26 cellular contexts compared by ENCODE assay signal in genomic region chr4:153005914-153006381, GRCh38.
DNase-seq lines count a peak whose midpoint lies in the region; ATAC-seq and TF ChIP-seq lines count a peak whose summit lies in the region.
"Had no signal": no experiment of that assay in that cellular context is flagged by ENCODE, and none has a peak within 500 bp of the region (broad histone marks: within the 10 kb centered on the region; RNA-seq: fewer than 3 reads in every experiment).

No MANE protein-coding gene starts in this region.

- BruUV-seq in OCI-LY7 (replicated peaks; lab: Mats Ljungman, UMichigan) = no TSS peak

- no peaks in the 10 kb centered on the region for H3K9me3 Mint-ChIP-seq in activated naive CD4-positive, alpha-beta T cell treated with anti-CD3 and anti-CD28 coated beads, Interleukin-2, amount 50 U/mL, for 24 hours
- no peaks in the 10 kb centered on the region for H3K9me3 Mint-ChIP-seq in activated naive CD4-positive, alpha-beta T cell treated with anti-CD3 and anti-CD28 coated beads, Interleukin-2, amount 50 U/mL, for 72 hours
- H3K9me3 Mint-ChIP-seq in mesothelial cell of epicardium = no peaks in the 10 kb centered on the region
- no peaks in the 10 kb centered on the region for H3K9me3 Mint-ChIP-seq in activated T-helper 2 cell treated with anti-CD3 and anti-CD28 coated beads, Interferon-gamma antibody, Interleukin-2, Interleukin-4, amounts not matched to agents 10 μg/mL and 5 μg/mL and 100 μg/mL, durations not matched to agents 14 hours and 24 hours and 36 hours
- H3K9me3 Mint-ChIP-seq: activated naive CD8-positive, alpha-beta T cell treated with anti-CD3 and anti-CD28 coated beads for 36 hours; central memory CD8-positive, alpha-beta T cell; stimulated activated effector memory CD8-positive, alpha-beta T cell treated with anti-CD3 and anti-CD28 coated beads, Interleukin-12 subunit alpha, Interleukin-12 subunit beta, amount 100 ng/mL, for 72 hours had no signal

- no peaks in the 10 kb centered on the region for H3K36me3 Mint-ChIP-seq in activated naive CD4-positive, alpha-beta T cell treated with anti-CD3 and anti-CD28 coated beads, Interleukin-2, amount 50 U/mL, for 24 hours
- H3K36me3 Mint-ChIP-seq in activated naive CD4-positive, alpha-beta T cell treated with anti-CD3 and anti-CD28 coated beads, Interleukin-2, amount 50 U/mL, for 72 hours = no peaks in the 10 kb centered on the region
- no peaks in the 10 kb centered on the region for H3K36me3 Mint-ChIP-seq in mesothelial cell of epicardium
- no peaks in the 10 kb centered on the region for H3K36me3 Mint-ChIP-seq in activated T-helper 2 cell treated with anti-CD3 and anti-CD28 coated beads, Interferon-gamma antibody, Interleukin-2, Interleukin-4, amounts not matched to agents 10 μg/mL and 5 μg/mL and 100 μg/mL, durations not matched to agents 14 hours and 24 hours and 36 hours (ENCODE audit: low read depth)
- H3K36me3 Mint-ChIP-seq: activated naive CD8-positive, alpha-beta T cell treated with anti-CD3 and anti-CD28 coated beads for 36 hours; stimulated activated effector memory CD8-positive, alpha-beta T cell treated with anti-CD3 and anti-CD28 coated beads, Interleukin-12 subunit alpha, Interleukin-12 subunit beta, amount 100 ng/mL, for 72 hours; T-cell had no signal

- H3K27me3 ChIP-seq in WERI-Rb-1 (ENCODE audit: insufficient read depth, low read depth, severe bottlenecking) = no peaks in the 10 kb centered on the region
- H3K27me3 ChIP-seq: ascending aorta had no signal

- H3K9me3 ChIP-seq in WERI-Rb-1 (ENCODE audit: severe bottlenecking) (no peaks in the 10 kb centered on the region), OCI-LY7 (ENCODE audit: low read length) (no peaks in the 10 kb centered on the region)
- H3K9me3 ChIP-seq: ascending aorta had no signal

- H2AFZ ChIP-seq in OCI-LY7 (ENCODE audit: low read length) = no peak overlapping the region
- H2AFZ ChIP-seq: PC-9 had no signal

- H3K4me2 ChIP-seq in OCI-LY7 (ENCODE audit: low read length) = no peak overlapping the region
- H3K4me2 ChIP-seq: PC-9 had no signal

- POLR2A ChIA-PET in OCI-LY7 (lab: Charles Lee) = interaction anchor here (1.5 kb wide), 1 partner anchor 23 kb away, joined by 4 read pairs; no protein-coding TSS in a partner anchor

- in situ Hi-C loops in KBM-7 (cut with MboI; ENCODE audit: low pct_unique_long_range_greater_than_20kb, low sequenced_read_pairs) = no loop called here

- no peaks in the 10 kb centered on the region for H3K36me3 ChIP-seq in WERI-Rb-1
- no peaks in the 10 kb centered on the region for H3K36me3 ChIP-seq in OCI-LY7 (ENCODE audit: insufficient read depth, low read length)
- H3K36me3 ChIP-seq: ascending aorta had no signal

- CTCF ChIA-PET in OCI-LY7 (lab: Charles Lee; ENCODE audit: unreplicated experiment) = no interaction called here

- no peaks in the 10 kb centered on the region for H3K79me2 ChIP-seq in OCI-LY7 (ENCODE audit: insufficient read depth, low read depth, low read length)

- no peak for DNase-seq in activated naive CD4-positive, alpha-beta T cell treated with anti-CD3 and anti-CD28 coated beads, Interleukin-2, amount 50 U/mL, for 72 hours (ENCODE audit: low spot score in 2 of 2)
- peak; percentile 32 for DNase-seq in KBM-7
- DNase-seq in WERI-Rb-1 = no peak
- no peak for DNase-seq in mesothelial cell of epicardium (ENCODE audit: low spot score in 2 of 2, unreplicated experiment in 2 of 2)
- no peak for DNase-seq in OCI-LY7 (ENCODE audit: low spot score)
- DNase-seq in activated T-helper 2 cell treated with anti-CD3 and anti-CD28 coated beads, Interferon-gamma antibody, Interleukin-2, Interleukin-4, amounts not matched to agents 10 μg/mL and 5 μg/mL and 100 μg/mL, durations not matched to agents 14 hours and 24 hours and 36 hours (ENCODE audit: low spot score) = no peak
- no peak for DNase-seq in NCI-H748 treated with DMSO at 0.1 percent for 48 hours (lab: John Stamatoyannopoulos, UW)
- DNase-seq: activated CD4-positive, alpha-beta T cell treated with anti-CD3 and anti-CD28 coated beads, Interleukin-2, amount 50 U/mL, for 4 hours; activated naive CD8-positive, alpha-beta T cell treated with anti-CD3 and anti-CD28 coated beads for 36 hours; DMS153; glutamatergic neuron; Karpas-422; kidney glomerular epithelial cell; naive B cell; NCI-H1048; NCI-H187; NCI-H345; PC-9; SHP77 treated with DMSO at 0.1 percent for 48 hours; stimulated activated CD4-positive, alpha-beta T cell treated with anti-CD3 and anti-CD28 coated beads, Interleukin-2, amount 100 ng/mL, for 48 hours; T-cell had no signal

- no peaks in the 10 kb centered on the region for H3K27me3 Mint-ChIP-seq in activated naive CD4-positive, alpha-beta T cell treated with anti-CD3 and anti-CD28 coated beads, Interleukin-2, amount 50 U/mL, for 24 hours
- peaks cover 2% of the 10 kb centered on the region for H3K27me3 Mint-ChIP-seq in mesothelial cell of epicardium (ENCODE audit: low read depth)
- peaks cover 5% of the 10 kb centered on the region for H3K27me3 Mint-ChIP-seq in activated T-helper 2 cell treated with anti-CD3 and anti-CD28 coated beads, Interferon-gamma antibody, Interleukin-2, Interleukin-4, amounts not matched to agents 10 μg/mL and 5 μg/mL and 100 μg/mL, durations not matched to agents 14 hours and 24 hours and 36 hours (ENCODE audit: low read depth)
- H3K27me3 Mint-ChIP-seq: activated naive CD8-positive, alpha-beta T cell treated with anti-CD3 and anti-CD28 coated beads for 36 hours had no signal

- H3K27ac Mint-ChIP-seq in activated naive CD4-positive, alpha-beta T cell treated with anti-CD3 and anti-CD28 coated beads, Interleukin-2, amount 50 U/mL, for 24 hours = peak overlapping the region; percentile 47
- H3K27ac Mint-ChIP-seq in activated naive CD4-positive, alpha-beta T cell treated with anti-CD3 and anti-CD28 coated beads, Interleukin-2, amount 50 U/mL, for 72 hours = peak overlapping the region in 1 of 2 donors; percentile 53
- peak overlapping the region; percentile 77 for H3K27ac Mint-ChIP-seq in mesothelial cell of epicardium
- H3K27ac Mint-ChIP-seq in activated T-helper 2 cell treated with anti-CD3 and anti-CD28 coated beads, Interferon-gamma antibody, Interleukin-2, Interleukin-4, amounts not matched to agents 10 μg/mL and 5 μg/mL and 100 μg/mL, durations not matched to agents 14 hours and 24 hours and 36 hours = no peak overlapping the region
- H3K27ac Mint-ChIP-seq: activated naive CD8-positive, alpha-beta T cell treated with anti-CD3 and anti-CD28 coated beads for 36 hours; memory B cell; stimulated activated effector memory CD8-positive, alpha-beta T cell treated with anti-CD3 and anti-CD28 coated beads, Interleukin-12 subunit alpha, Interleukin-12 subunit beta, amount 100 ng/mL, for 72 hours; T-cell had no signal

- H3K4me3 ChIP-seq in WERI-Rb-1 (ENCODE audit: low read depth, low read length) (no peak overlapping the region), OCI-LY7 (ENCODE audit: low read depth, low read length, poor library complexity, severe bottlenecking) (no peak overlapping the region)
- H3K4me3 ChIP-seq: ascending aorta, PC-9 had no signal

- H3K27ac ChIP-seq in WERI-Rb-1 (peak overlapping the region; percentile 28; the same call in 1 of the 2 replicates), OCI-LY7 (ENCODE audit: low read depth, low read length, poor library complexity, severe bottlenecking) (no peak overlapping the region)
- H3K27ac ChIP-seq: ascending aorta, PC-9 had no signal

- no peak overlapping the region for H3K4me3 Mint-ChIP-seq in activated naive CD4-positive, alpha-beta T cell treated with anti-CD3 and anti-CD28 coated beads, Interleukin-2, amount 50 U/mL, for 24 hours
- H3K4me3 Mint-ChIP-seq in mesothelial cell of epicardium = no peak overlapping the region
- no peak overlapping the region for H3K4me3 Mint-ChIP-seq in activated T-helper 2 cell treated with anti-CD3 and anti-CD28 coated beads, Interferon-gamma antibody, Interleukin-2, Interleukin-4, amounts not matched to agents 10 μg/mL and 5 μg/mL and 100 μg/mL, durations not matched to agents 14 hours and 24 hours and 36 hours (ENCODE audit: low read depth)
- H3K4me3 Mint-ChIP-seq: activated naive CD8-positive, alpha-beta T cell treated with anti-CD3 and anti-CD28 coated beads for 36 hours; central memory CD8-positive, alpha-beta T cell; memory B cell; stimulated activated effector memory CD8-positive, alpha-beta T cell treated with anti-CD3 and anti-CD28 coated beads, Interleukin-12 subunit alpha, Interleukin-12 subunit beta, amount 100 ng/mL, for 72 hours; T-cell had no signal

- H4K20me1 ChIP-seq in OCI-LY7 (ENCODE audit: insufficient read depth, low read length) = no peaks in the 10 kb centered on the region

- H3K4me1 Mint-ChIP-seq in activated naive CD4-positive, alpha-beta T cell treated with anti-CD3 and anti-CD28 coated beads, Interleukin-2, amount 50 U/mL, for 24 hours = no peaks in the 10 kb centered on the region
- peaks cover 27% of the 10 kb centered on the region for H3K4me1 Mint-ChIP-seq in mesothelial cell of epicardium
- H3K4me1 Mint-ChIP-seq in activated T-helper 2 cell treated with anti-CD3 and anti-CD28 coated beads, Interferon-gamma antibody, Interleukin-2, Interleukin-4, amounts not matched to agents 10 μg/mL and 5 μg/mL and 100 μg/mL, durations not matched to agents 14 hours and 24 hours and 36 hours (ENCODE audit: low read depth) = no peaks in the 10 kb centered on the region
- H3K4me1 Mint-ChIP-seq: activated naive CD8-positive, alpha-beta T cell treated with anti-CD3 and anti-CD28 coated beads for 36 hours; central memory CD8-positive, alpha-beta T cell; stimulated activated effector memory CD8-positive, alpha-beta T cell treated with anti-CD3 and anti-CD28 coated beads, Interleukin-12 subunit alpha, Interleukin-12 subunit beta, amount 100 ng/mL, for 72 hours; T-cell had no signal

- no peaks in the 10 kb centered on the region for H3K9me2 ChIP-seq in OCI-LY7 (ENCODE audit: insufficient read depth, low read length)

- no peak for TF ChIP-seq CTCF in WERI-Rb-1 (IDR thresholded peaks at IDR 0.05; ENCODE audit: low read depth, low read length)
- TF ChIP-seq CTCF in mesothelial cell of epicardium (IDR thresholded peaks at IDR 0.05; ENCODE audit: unreplicated experiment) = no peak
- TF ChIP-seq CTCF in OCI-LY7 (conservative IDR thresholded peaks at IDR 0.05; ENCODE audit: low read length) = no peak

- no peak for ATAC-seq in activated naive CD4-positive, alpha-beta T cell treated with anti-CD3 and anti-CD28 coated beads, Interleukin-2, amount 50 U/mL, for 72 hours
- ATAC-seq: stimulated activated effector memory CD8-positive, alpha-beta T cell treated with anti-CD3 and anti-CD28 coated beads, Interleukin-12 subunit alpha, Interleukin-12 subunit beta, amount 100 ng/mL, for 72 hours; T-cell had no signal

- intact Hi-C loops in OCI-LY7 (cut with micrococcal nuclease; ENCODE audit: unreplicated experiment) = no loop called here
- intact Hi-C loops in activated T-helper 2 cell treated with anti-CD3 and anti-CD28 coated beads, Interferon-gamma antibody, Interleukin-2, Interleukin-4, amounts not matched to agents 10 μg/mL and 5 μg/mL and 100 μg/mL, durations not matched to agents 14 hours and 24 hours and 36 hours (cut with micrococcal nuclease) = no loop called here

- H3K4me1 ChIP-seq in OCI-LY7 (ENCODE audit: insufficient read depth, low read length, poor library complexity, severe bottlenecking) = peaks cover 6% of the 10 kb centered on the region
- H3K4me1 ChIP-seq: ascending aorta had no signal
